Comparison of ENCODE assay signal across 11 cellular contexts in the genomic region with DNA sequence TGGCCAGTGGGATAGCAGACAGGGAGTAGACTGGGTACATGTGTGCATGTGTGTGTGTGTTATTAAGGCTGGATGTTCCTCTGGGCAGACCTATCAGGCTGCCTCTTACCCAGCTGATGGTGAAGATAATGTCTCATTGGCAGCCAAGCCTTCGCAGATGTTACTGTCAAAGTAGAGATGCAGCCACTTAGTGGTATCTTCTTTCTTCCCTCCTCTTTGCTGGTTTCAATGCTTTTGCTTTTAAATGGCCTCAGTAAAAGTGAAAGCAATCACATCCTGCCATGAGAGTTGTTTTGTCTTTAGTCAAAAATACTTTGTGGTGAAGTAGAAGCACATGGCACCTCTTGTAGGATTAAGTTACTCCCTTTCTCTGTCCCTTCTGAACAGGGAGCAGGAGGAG. TPM values are rescaled to one million over a fixed set of nuclear protein-coding genes. Genes with fewer than 3 reads are reported as not detected.
DNase-seq lines count a peak whose midpoint lies in the region; ATAC-seq and TF ChIP-seq lines count a peak whose summit lies in the region.
"Had no signal": no experiment of that assay in that cellular context is flagged by ENCODE, and none has a peak within 500 bp of the region (broad histone marks: within the 10 kb centered on the region; RNA-seq: fewer than 3 reads in every experiment).

No MANE protein-coding gene starts in this region.

- no peak for TF ChIP-seq RAD21 in SK-N-SH (IDR thresholded peaks at IDR 0.05; ENCODE audit: low read length)

- TF ChIP-seq POLR2A in gastroesophageal sphincter (IDR thresholded peaks at IDR 0.05), result no peak
- no peak for TF ChIP-seq POLR2A in esophagus squamous epithelium (IDR thresholded peaks at IDR 0.05)

- H3K9ac ChIP-seq in SK-N-SH, result no peak overlapping the region
- no peak overlapping the region for H3K9ac ChIP-seq in colonic mucosa (ENCODE audit: low read depth in 2 of 2, low read length in 2 of 2)

- no peaks in the 10 kb centered on the region for H4K20me1 ChIP-seq in SK-N-SH (ENCODE audit: insufficient read depth)

- ATAC-seq in SK-N-SH treated with all-trans-retinoic acid at 6 μM for 48 hours (no peak), GM19395 (IDR thresholded peaks at IDR 0.05; ENCODE audit: unreplicated experiment) (peak; percentile 84), HG03378 (IDR thresholded peaks at IDR 0.05; ENCODE audit: unreplicated experiment) (peak; percentile 68), gastroesophageal sphincter (no peak)
- ATAC-seq: right lobe of liver had no signal

- TF ChIP-seq EP300 in SK-N-SH (IDR thresholded peaks at IDR 0.05; ENCODE audit: borderline replicate concordance in 1 of 2, low read depth in 1 of 2, low read length in 1 of 2) (no peak), gastroesophageal sphincter (IDR thresholded peaks at IDR 0.05) (no peak)

- CTCF ChIA-PET in SK-N-SH (lab: Yijun Ruan, JAX), result no interaction called here

- H3K4me2 ChIP-seq in SK-N-SH, result no peak overlapping the region

- POLR2A ChIA-PET in SK-N-SH (lab: Yijun Ruan, JAX), result no interaction called here

- H3K4me1 ChIP-seq in SK-N-SH (ENCODE audit: control insufficient read depth in 1 of 2, insufficient read depth in 2 of 2, low read depth in 1 of 2, low read length in 1 of 2) (no peaks in the 10 kb centered on the region), gastroesophageal sphincter (no peaks in the 10 kb centered on the region), colonic mucosa (no peaks in the 10 kb centered on the region), esophagus squamous epithelium (no peaks in the 10 kb centered on the region)
- H3K4me1 ChIP-seq: right lobe of liver had no signal

- H3K36me3 ChIP-seq in SK-N-SH (replicated peaks in 1 of 2; ENCODE audit: control insufficient read depth in 1 of 2, insufficient read depth in 2 of 2, low read length in 1 of 2) (no peaks in the 10 kb centered on the region), gastroesophageal sphincter (no peaks in the 10 kb centered on the region), colonic mucosa (no peaks in the 10 kb centered on the region), esophagus squamous epithelium (no peaks in the 10 kb centered on the region)
- H3K36me3 ChIP-seq: right lobe of liver had no signal

- H3K4me3 ChIP-seq in SK-N-SH (ENCODE audit: low read depth in 2 of 2, low read length in 1 of 2), result no peak overlapping the region
- H3K4me3 ChIP-seq in choroid plexus epithelial cell (ENCODE audit: low read depth, low read length), result no peak overlapping the region
- no peak overlapping the region for H3K4me3 ChIP-seq in gastroesophageal sphincter
- H3K4me3 ChIP-seq in colonic mucosa, result no peak overlapping the region
- no peak overlapping the region for H3K4me3 ChIP-seq in esophagus squamous epithelium
- H3K4me3 ChIP-seq: right lobe of liver had no signal

- H3K27me3 ChIP-seq in SK-N-SH (ENCODE audit: insufficient read depth) (no peaks in the 10 kb centered on the region; the same call in 1 of the 2 replicates), gastroesophageal sphincter (no peaks in the 10 kb centered on the region), colonic mucosa (no peaks in the 10 kb centered on the region), esophagus squamous epithelium (no peaks in the 10 kb centered on the region)
- H3K27me3 ChIP-seq: right lobe of liver had no signal

- DNase-seq in SK-N-SH (peak; percentile 11), choroid plexus epithelial cell (ENCODE audit: low read depth) (peak; percentile 34), colonic mucosa (no peak), esophagus squamous epithelium (lab: John Stamatoyannopoulos, UW) (no peak)
- DNase-seq: DMS53, NCI-H345, right lobe of liver had no signal

- no peak for TF ChIP-seq CTCF in SK-N-SH (IDR thresholded peaks at IDR 0.05)
- TF ChIP-seq CTCF in choroid plexus epithelial cell (conservative IDR thresholded peaks at IDR 0.05; ENCODE audit: low read depth, low read length), result no peak
- no peak for TF ChIP-seq CTCF in gastroesophageal sphincter (IDR thresholded peaks at IDR 0.05)
- TF ChIP-seq CTCF in colonic mucosa (IDR thresholded peaks at IDR 0.05), result no peak
- TF ChIP-seq CTCF in esophagus squamous epithelium (IDR thresholded peaks at IDR 0.05), result no peak

- intact Hi-C loops in colonic mucosa (cut with DNase I) (no loop called here), esophagus squamous epithelium (cut with DNase I) (no loop called here)

- no peaks in the 10 kb centered on the region for H3F3A ChIP-seq in SK-N-SH (replicated peaks; ENCODE audit: insufficient read depth)

- no peak overlapping the region for H2AFZ ChIP-seq in SK-N-SH (ENCODE audit: low read depth)

- H3K9me3 ChIP-seq in SK-N-SH, result no peaks in the 10 kb centered on the region
- no peaks in the 10 kb centered on the region for H3K9me3 ChIP-seq in gastroesophageal sphincter
- no peaks in the 10 kb centered on the region for H3K9me3 ChIP-seq in colonic mucosa
- no peaks in the 10 kb centered on the region for H3K9me3 ChIP-seq in esophagus squamous epithelium
- H3K9me3 ChIP-seq: right lobe of liver had no signal

- H3K9me2 ChIP-seq in SK-N-SH, result no peaks in the 10 kb centered on the region

- 23% methylated on average over 1 of the region's 1 CpG for WGBS in SK-N-SH (ENCODE audit: low lambda C conversion rate)
- 71% methylated on average over 1 of the region's 1 CpG; no CpG with 5 or more reads in 1 of the 2 donors for WGBS in gastroesophageal sphincter (ENCODE audit: low coverage in 1 of 2), 2 donors
- 86 to 100% methylated on average over 1 of the region's 1 CpG for WGBS in esophagus squamous epithelium, 2 donors

- no peak overlapping the region for H3K27ac ChIP-seq in SK-N-SH (ENCODE audit: low read depth in 2 of 2, low read length in 1 of 2)
- H3K27ac ChIP-seq in gastroesophageal sphincter, result no peak overlapping the region
- no peak overlapping the region for H3K27ac ChIP-seq in colonic mucosa
- H3K27ac ChIP-seq in esophagus squamous epithelium, result no peak overlapping the region
- H3K27ac ChIP-seq: right lobe of liver had no signal

- no peaks in the 10 kb centered on the region for H3K79me2 ChIP-seq in SK-N-SH (ENCODE audit: insufficient read depth)

TF ChIP-seq in SK-N-SH, 30 proteins besides CTCF, POLR2A, EP300 and RAD21:
- no peak for TF ChIP-seq FOSL2 (IDR thresholded peaks at IDR 0.05; ENCODE audit: borderline replicate concordance, low read depth)
- TF ChIP-seq ELF1 (IDR thresholded peaks at IDR 0.05), result no peak
- TF ChIP-seq, protein P1, sequence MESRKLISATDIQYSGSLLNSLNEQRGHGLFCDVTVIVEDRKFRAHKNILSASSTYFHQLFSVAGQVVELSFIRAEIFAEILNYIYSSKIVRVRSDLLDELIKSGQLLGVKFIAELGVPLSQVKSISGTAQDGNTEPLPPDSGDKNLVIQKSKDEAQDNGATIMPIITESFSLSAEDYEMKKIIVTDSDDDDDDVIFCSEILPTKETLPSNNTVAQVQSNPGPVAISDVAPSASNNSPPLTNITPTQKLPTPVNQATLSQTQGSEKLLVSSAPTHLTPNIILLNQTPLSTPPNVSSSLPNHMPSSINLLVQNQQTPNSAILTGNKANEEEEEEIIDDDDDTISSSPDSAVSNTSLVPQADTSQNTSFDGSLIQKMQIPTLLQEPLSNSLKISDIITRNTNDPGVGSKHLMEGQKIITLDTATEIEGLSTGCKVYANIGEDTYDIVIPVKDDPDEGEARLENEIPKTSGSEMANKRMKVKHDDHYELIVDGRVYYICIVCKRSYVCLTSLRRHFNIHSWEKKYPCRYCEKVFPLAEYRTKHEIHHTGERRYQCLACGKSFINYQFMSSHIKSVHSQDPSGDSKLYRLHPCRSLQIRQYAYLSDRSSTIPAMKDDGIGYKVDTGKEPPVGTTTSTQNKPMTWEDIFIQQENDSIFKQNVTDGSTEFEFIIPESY (IDR thresholded peaks at IDR 0.05; ENCODE audit: borderline replicate concordance, low read depth), result no peak
- TF ChIP-seq, protein P2, sequence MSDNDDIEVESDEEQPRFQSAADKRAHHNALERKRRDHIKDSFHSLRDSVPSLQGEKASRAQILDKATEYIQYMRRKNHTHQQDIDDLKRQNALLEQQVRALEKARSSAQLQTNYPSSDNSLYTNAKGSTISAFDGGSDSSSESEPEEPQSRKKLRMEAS (IDR thresholded peaks at IDR 0.05; ENCODE audit: low read depth), result no peak

TF ChIP-seq in SK-N-SH treated with all-trans-retinoic acid at 6 μM for 48 hours, 23 proteins besides CTCF, POLR2A, EP300 and RAD21:
- TF ChIP-seq ARNTL (CRISPR knock-in tag; IDR thresholded peaks at IDR 0.05; ENCODE audit: borderline replicate concordance, low read depth), result no peak

RNA-seq across cellular contexts. Expression of gene SNRNP48, which starts 57.5 kb away (rescaled TPM):
- polyA plus RNA-seq in SK-N-SH (2012; rRNA removed), result 4.3 and 5.7 TPM in 2 replicates
- polyA plus RNA-seq in SK-N-SH (2012; cell fraction: cytosol; rRNA removed), result 3.7 and 4.3 TPM in 2 replicates
- polyA plus RNA-seq in SK-N-SH (2012; cell fraction: nucleus; rRNA removed), result 4.4 and 10.4 TPM in 2 replicates
- 10 to 100 TPM; 11.4 to 18.9 (median 13.9) TPM for total RNA-seq in gastroesophageal sphincter
- total RNA-seq in colonic mucosa, result 10 to 100 TPM; 13.8 to 14.6 TPM
- total RNA-seq in esophagus squamous epithelium, result 10 to 100 TPM in 1 of 4 donors, 1 to 10 TPM in 3; 5.3 to 11.6 (median 8.7) TPM

Comparison
In these comparisons a context has a peak if more than half of its experiments do, and no peak if none do; other contexts are left out.
1. DNase-seq: peak in SK-N-SH (single experiment) and choroid plexus epithelial cell (single experiment); none in colonic mucosa (single experiment) and esophagus squamous epithelium (single experiment).
2. ATAC-seq: peak in GM19395 (single experiment) and HG03378 (single experiment); none in SK-N-SH treated with all-trans-retinoic acid at 6 μM for 48 hours (single experiment) and gastroesophageal sphincter (single experiment).